Comparison of ENCODE assay signal across 1 cellular context in the genomic region with DNA sequence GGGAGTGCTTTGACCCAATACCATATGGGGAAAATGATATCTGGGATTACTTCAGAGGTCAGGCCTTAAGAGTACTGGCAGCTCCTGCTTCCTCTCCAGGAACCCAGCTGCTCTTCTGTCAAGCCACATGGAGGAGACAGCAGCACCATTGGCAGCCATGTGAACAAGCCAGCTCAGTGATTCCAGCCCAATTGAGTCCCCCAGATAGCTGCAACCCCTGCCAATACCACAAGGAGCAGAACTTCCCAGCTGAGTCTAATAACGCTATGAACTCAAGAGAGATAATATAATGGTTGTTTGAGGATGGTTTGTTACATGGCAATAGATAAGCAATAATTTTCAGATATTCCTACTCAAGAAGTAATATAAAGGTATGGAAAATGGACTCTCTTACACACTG.
TF ChIP-seq lines count a peak whose summit lies in the region.

No MANE protein-coding gene starts in this region.

TF ChIP-seq in GM12878, 131 proteins besides CTCF, POLR2A, EP300 and RAD21 (continued from another document):
- TF ChIP-seq KAT2A (conservative IDR thresholded peaks at IDR 0.05; ENCODE audit: control insufficient read depth, low read depth, low read length) = no peak
- TF ChIP-seq, protein P1, sequence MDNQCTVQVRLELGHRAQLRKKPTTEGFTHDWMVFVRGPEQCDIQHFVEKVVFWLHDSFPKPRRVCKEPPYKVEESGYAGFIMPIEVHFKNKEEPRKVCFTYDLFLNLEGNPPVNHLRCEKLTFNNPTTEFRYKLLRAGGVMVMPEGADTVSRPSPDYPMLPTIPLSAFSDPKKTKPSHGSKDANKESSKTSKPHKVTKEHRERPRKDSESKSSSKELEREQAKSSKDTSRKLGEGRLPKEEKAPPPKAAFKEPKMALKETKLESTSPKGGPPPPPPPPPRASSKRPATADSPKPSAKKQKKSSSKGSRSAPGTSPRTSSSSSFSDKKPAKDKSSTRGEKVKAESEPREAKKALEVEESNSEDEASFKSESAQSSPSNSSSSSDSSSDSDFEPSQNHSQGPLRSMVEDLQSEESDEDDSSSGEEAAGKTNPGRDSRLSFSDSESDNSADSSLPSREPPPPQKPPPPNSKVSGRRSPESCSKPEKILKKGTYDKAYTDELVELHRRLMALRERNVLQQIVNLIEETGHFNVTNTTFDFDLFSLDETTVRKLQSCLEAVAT (IDR thresholded peaks at IDR 0.05) = no peak
- TF ChIP-seq, protein P2, sequence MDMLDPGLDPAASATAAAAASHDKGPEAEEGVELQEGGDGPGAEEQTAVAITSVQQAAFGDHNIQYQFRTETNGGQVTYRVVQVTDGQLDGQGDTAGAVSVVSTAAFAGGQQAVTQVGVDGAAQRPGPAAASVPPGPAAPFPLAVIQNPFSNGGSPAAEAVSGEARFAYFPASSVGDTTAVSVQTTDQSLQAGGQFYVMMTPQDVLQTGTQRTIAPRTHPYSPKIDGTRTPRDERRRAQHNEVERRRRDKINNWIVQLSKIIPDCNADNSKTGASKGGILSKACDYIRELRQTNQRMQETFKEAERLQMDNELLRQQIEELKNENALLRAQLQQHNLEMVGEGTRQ (IDR thresholded peaks at IDR 0.05; ENCODE audit: borderline replicate concordance, low read depth, low read length) = no peak
- no peak for TF ChIP-seq MXI1 (IDR thresholded peaks at IDR 0.05; ENCODE audit: low read depth, low read length)
- no peak for TF ChIP-seq CBX3 (IDR thresholded peaks at IDR 0.05; ENCODE audit: borderline replicate concordance, low read depth)
- no peak for TF ChIP-seq BMI1 (IDR thresholded peaks at IDR 0.05; ENCODE audit: borderline replicate concordance)
- TF ChIP-seq, protein P3, sequence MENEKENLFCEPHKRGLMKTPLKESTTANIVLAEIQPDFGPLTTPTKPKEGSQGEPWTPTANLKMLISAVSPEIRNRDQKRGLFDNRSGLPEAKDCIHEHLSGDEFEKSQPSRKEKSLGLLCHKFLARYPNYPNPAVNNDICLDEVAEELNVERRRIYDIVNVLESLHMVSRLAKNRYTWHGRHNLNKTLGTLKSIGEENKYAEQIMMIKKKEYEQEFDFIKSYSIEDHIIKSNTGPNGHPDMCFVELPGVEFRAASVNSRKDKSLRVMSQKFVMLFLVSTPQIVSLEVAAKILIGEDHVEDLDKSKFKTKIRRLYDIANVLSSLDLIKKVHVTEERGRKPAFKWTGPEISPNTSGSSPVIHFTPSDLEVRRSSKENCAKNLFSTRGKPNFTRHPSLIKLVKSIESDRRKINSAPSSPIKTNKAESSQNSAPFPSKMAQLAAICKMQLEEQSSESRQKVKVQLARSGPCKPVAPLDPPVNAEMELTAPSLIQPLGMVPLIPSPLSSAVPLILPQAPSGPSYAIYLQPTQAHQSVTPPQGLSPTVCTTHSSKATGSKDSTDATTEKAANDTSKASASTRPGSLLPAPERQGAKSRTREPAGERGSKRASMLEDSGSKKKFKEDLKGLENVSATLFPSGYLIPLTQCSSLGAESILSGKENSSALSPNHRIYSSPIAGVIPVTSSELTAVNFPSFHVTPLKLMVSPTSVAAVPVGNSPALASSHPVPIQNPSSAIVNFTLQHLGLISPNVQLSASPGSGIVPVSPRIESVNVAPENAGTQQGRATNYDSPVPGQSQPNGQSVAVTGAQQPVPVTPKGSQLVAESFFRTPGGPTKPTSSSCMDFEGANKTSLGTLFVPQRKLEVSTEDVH (IDR thresholded peaks at IDR 0.05; ENCODE audit: low read depth, partially characterized antibody) = no peak
- no peak for TF ChIP-seq CHD1 (IDR thresholded peaks at IDR 0.05; ENCODE audit: low read depth, low read length)
